Comparison of ENCODE assay signal across 8 cellular contexts in the genomic region with DNA sequence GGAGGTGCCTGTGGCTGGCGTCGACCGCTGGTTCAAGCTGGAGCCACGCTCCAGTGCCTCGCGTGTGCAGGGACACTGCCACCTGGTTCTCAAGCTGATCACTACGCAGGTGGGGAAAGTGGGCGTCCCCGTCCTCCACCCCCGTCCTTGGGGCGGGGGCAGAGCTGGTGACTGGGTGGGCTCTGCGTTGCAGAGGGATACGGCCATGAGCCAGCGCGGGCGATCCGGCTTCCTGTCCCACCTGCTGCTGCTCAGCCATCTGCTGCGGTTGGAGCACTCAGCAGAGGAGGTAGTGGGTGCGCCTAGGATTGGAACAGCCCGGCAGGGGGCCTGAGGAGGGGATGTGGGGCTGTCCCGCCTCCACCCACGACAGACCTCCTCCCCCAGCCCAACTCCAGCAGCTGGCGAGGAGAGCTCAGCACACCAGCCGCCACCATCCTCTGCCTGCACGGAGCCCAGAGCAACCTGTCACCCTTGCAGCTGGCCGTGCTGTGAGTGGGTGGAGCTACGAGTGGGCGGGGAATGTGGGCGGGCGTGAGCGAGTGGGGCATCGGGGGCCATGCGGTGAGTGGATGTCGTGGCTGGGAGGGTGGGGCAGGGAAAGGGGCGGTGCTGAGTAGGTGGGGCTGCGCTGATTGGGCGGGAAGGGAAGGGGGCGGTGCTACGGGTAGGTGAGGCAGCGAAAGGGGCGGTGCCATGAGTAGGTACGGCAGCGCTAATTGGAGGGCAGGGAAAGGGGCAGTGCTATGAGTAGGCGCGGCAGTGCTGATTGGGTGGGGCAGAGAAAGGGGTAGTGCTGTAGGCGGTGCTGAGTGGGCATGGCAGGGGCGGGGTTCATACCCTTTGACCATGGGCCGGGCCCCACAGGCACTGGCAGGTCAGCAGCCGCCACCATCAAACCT. TPM values are rescaled to one million over a fixed set of nuclear protein-coding genes. Genes with fewer than 3 reads are reported as not detected.
DNase-seq lines count a peak whose midpoint lies in the region; ATAC-seq and TF ChIP-seq lines count a peak whose summit lies in the region.

No MANE protein-coding gene starts in this region.

- H3K9me3 Mint-ChIP-seq in activated T-helper 2 cell treated with anti-CD3 and anti-CD28 coated beads, Interferon-gamma antibody, Interleukin-2, Interleukin-4, amounts not matched to agents 10 μg/mL and 5 μg/mL and 100 μg/mL, durations not matched to agents 14 hours and 24 hours and 36 hours: no peaks in the 10 kb centered on the region

- H3K36me3 Mint-ChIP-seq in activated T-helper 2 cell treated with anti-CD3 and anti-CD28 coated beads, Interferon-gamma antibody, Interleukin-2, Interleukin-4, amounts not matched to agents 10 μg/mL and 5 μg/mL and 100 μg/mL, durations not matched to agents 14 hours and 24 hours and 36 hours (ENCODE audit: low read depth): no peaks in the 10 kb centered on the region

- TF ChIP-seq CTCF in HEK293 (tag by site-specific recombination; IDR thresholded peaks at IDR 0.05) (peak; percentile 65), RWPE2 (IDR thresholded peaks at IDR 0.05; ENCODE audit: poor library complexity, severe bottlenecking) (no peak), suprapubic skin (IDR thresholded peaks at IDR 0.05) (no peak)

- H3K27ac Mint-ChIP-seq in activated T-helper 2 cell treated with anti-CD3 and anti-CD28 coated beads, Interferon-gamma antibody, Interleukin-2, Interleukin-4, amounts not matched to agents 10 μg/mL and 5 μg/mL and 100 μg/mL, durations not matched to agents 14 hours and 24 hours and 36 hours: no peak overlapping the region

- peaks cover 32% of the 10 kb centered on the region for H3K27me3 ChIP-seq in MG63
- H3K27me3 ChIP-seq in RWPE2 (ENCODE audit: insufficient read depth, poor library complexity, severe bottlenecking): no peaks in the 10 kb centered on the region
- peaks cover 15% of the 10 kb centered on the region for H3K27me3 ChIP-seq in suprapubic skin

- H3K4me3 Mint-ChIP-seq in activated T-helper 2 cell treated with anti-CD3 and anti-CD28 coated beads, Interferon-gamma antibody, Interleukin-2, Interleukin-4, amounts not matched to agents 10 μg/mL and 5 μg/mL and 100 μg/mL, durations not matched to agents 14 hours and 24 hours and 36 hours (ENCODE audit: low read depth): peak overlapping the region; percentile 42

- intact Hi-C loops in activated T-helper 2 cell treated with anti-CD3 and anti-CD28 coated beads, Interferon-gamma antibody, Interleukin-2, Interleukin-4, amounts not matched to agents 10 μg/mL and 5 μg/mL and 100 μg/mL, durations not matched to agents 14 hours and 24 hours and 36 hours (cut with micrococcal nuclease): loop anchor here (1.0 kb wide), 1 partner anchor 9 kb away; a partner anchor contains a TSS

- no peaks in the 10 kb centered on the region for H3K9me3 ChIP-seq in HEK293 (ENCODE audit: control insufficient read depth, insufficient read depth, low read depth, low read length)
- H3K9me3 ChIP-seq in MG63: no peaks in the 10 kb centered on the region
- H3K9me3 ChIP-seq in RWPE2 (ENCODE audit: severe bottlenecking): no peaks in the 10 kb centered on the region
- no peaks in the 10 kb centered on the region for H3K9me3 ChIP-seq in suprapubic skin

- no peaks in the 10 kb centered on the region for H3K27me3 Mint-ChIP-seq in activated T-helper 2 cell treated with anti-CD3 and anti-CD28 coated beads, Interferon-gamma antibody, Interleukin-2, Interleukin-4, amounts not matched to agents 10 μg/mL and 5 μg/mL and 100 μg/mL, durations not matched to agents 14 hours and 24 hours and 36 hours (ENCODE audit: low read depth)

- POLR2A ChIA-PET in HEK293 (lab: Yijun Ruan, JAX): interaction anchor here (0.5 to 1.8 kb wide), 13 partner anchors 9 to 442 kb away, joined by 3 to 10 read pairs (median 4); a partner anchor contains a TSS

- H3K36me3 ChIP-seq in HEK293 (ENCODE audit: control insufficient read depth in 2 of 2, insufficient read depth in 1 of 2, low read length in 2 of 2) (peaks cover 0 to 5% of the 10 kb centered on the region in 2 experiments; a peak in 1 of 3 replicates), MG63 (no peaks in the 10 kb centered on the region), RWPE2 (ENCODE audit: low read depth) (no peaks in the 10 kb centered on the region), suprapubic skin (no peaks in the 10 kb centered on the region)

- under 1% methylated on average over 29 of the region's 49 CpGs for WGBS in suprapubic skin

- peak; percentile 84 for DNase-seq in GF-D8 (lab: John Stamatoyannopoulos, UW)
- peak; percentile 97 for DNase-seq in MG63
- DNase-seq in RWPE2 (ENCODE audit: low spot score): peak; percentile 98
- DNase-seq in activated T-helper 2 cell treated with anti-CD3 and anti-CD28 coated beads, Interferon-gamma antibody, Interleukin-2, Interleukin-4, amounts not matched to agents 10 μg/mL and 5 μg/mL and 100 μg/mL, durations not matched to agents 14 hours and 24 hours and 36 hours (ENCODE audit: low spot score): peak; percentile 91
- peak; percentile 72 for DNase-seq in foreskin melanocyte
- peak; percentile 65 for DNase-seq in non-pigmented ciliary epithelial cell (ENCODE audit: low read depth)
- peak; percentile 94 to 97 for DNase-seq in suprapubic skin (ENCODE audit: low spot score in 2 of 2)

- ATAC-seq in RWPE2 (ENCODE audit: low read depth): peak; percentile 94

- H3K4me3 ChIP-seq in HEK293 (ENCODE audit: low read depth, low read length) (peak overlapping the region; percentile 24), MG63 (no peak overlapping the region), RWPE2 (ENCODE audit: severe bottlenecking) (no peak overlapping the region), suprapubic skin (peak overlapping the region; percentile 31)

- no peak overlapping the region for H3K27ac ChIP-seq in HEK293 (ENCODE audit: extremely low read depth, low read depth, low read length)
- no peak overlapping the region for H3K27ac ChIP-seq in RWPE2 (ENCODE audit: poor library complexity, severe bottlenecking)
- no peak overlapping the region for H3K27ac ChIP-seq in suprapubic skin

- H3K4me1 ChIP-seq in HEK293 (ENCODE audit: control insufficient read depth, insufficient read depth, low read length) (peaks cover 4% of the 10 kb centered on the region; the same call in 1 of the 2 replicates), RWPE2 (ENCODE audit: insufficient read depth, poor library complexity, severe bottlenecking) (no peaks in the 10 kb centered on the region), suprapubic skin (peaks cover 34% of the 10 kb centered on the region)

- peaks cover 12% of the 10 kb centered on the region for H3K4me1 Mint-ChIP-seq in activated T-helper 2 cell treated with anti-CD3 and anti-CD28 coated beads, Interferon-gamma antibody, Interleukin-2, Interleukin-4, amounts not matched to agents 10 μg/mL and 5 μg/mL and 100 μg/mL, durations not matched to agents 14 hours and 24 hours and 36 hours (ENCODE audit: low read depth)

- no peak for TF ChIP-seq EP300 in suprapubic skin (IDR thresholded peaks at IDR 0.05)

- TF ChIP-seq POLR2A in suprapubic skin (IDR thresholded peaks at IDR 0.05): no peak

- CTCF ChIA-PET in HEK293 (lab: Yijun Ruan, JAX): interaction anchor here (0.6 to 1.1 kb wide), 3 partner anchors 11 to 240 kb away, joined by 3 to 4 read pairs (median 3); no protein-coding TSS in a partner anchor

TF ChIP-seq in HEK293, 187 proteins besides CTCF, POLR2A, EP300 and RAD21 (continues in another document):
- peak; percentile 100 for TF ChIP-seq SP3 (tag by site-specific recombination; IDR thresholded peaks at IDR 0.05)
- peak; percentile 90 for TF ChIP-seq ZNF600 (tag by site-specific recombination; IDR thresholded peaks at IDR 0.05)
- TF ChIP-seq ZNF274 (IDR thresholded peaks at IDR 0.05; ENCODE audit: low read length): no peak
- no peak for TF ChIP-seq ZNF274 (tag by site-specific recombination; IDR thresholded peaks at IDR 0.05; ENCODE audit: borderline replicate concordance)
- TF ChIP-seq ZNF701 (tag by site-specific recombination; IDR thresholded peaks at IDR 0.05): no peak
- TF ChIP-seq KLF10 (tag by site-specific recombination; IDR thresholded peaks at IDR 0.05): peak; percentile 96
- TF ChIP-seq ZNF510 (tag by site-specific recombination; IDR thresholded peaks at IDR 0.05; ENCODE audit: insufficient replicate concordance): no peak
- peak; percentile 81 for TF ChIP-seq KLF1 (tag by site-specific recombination; IDR thresholded peaks at IDR 0.05)
- no peak for TF ChIP-seq ZNF843 (tag by site-specific recombination; IDR thresholded peaks at IDR 0.05)

RNA-seq across cellular contexts. Expression of a gene that starts 8.9 kb away (rescaled TPM):
- 138 and 174 TPM in 2 replicates for total RNA-seq in MG63 (2014; rRNA removed; shearing (Covaris generic); ENCODE audit: low replicate concordance)
- total RNA-seq in activated T-helper 2 cell treated with anti-CD3 and anti-CD28 coated beads, Interferon-gamma antibody, Interleukin-2, Interleukin-4, amounts not matched to agents 10 μg/mL and 5 μg/mL and 100 μg/mL, durations not matched to agents 14 hours and 24 hours and 36 hours: 64.1 and 72.9 TPM in 2 replicates
- total RNA-seq in suprapubic skin: 10 to 100 TPM; 48.5 to 70.2 (median 62.1) TPM

RNA-seq across cellular contexts. Expression of a gene that starts 9.0 kb away (rescaled TPM):
- total RNA-seq in MG63 (2014; rRNA removed; shearing (Covaris generic); ENCODE audit: low replicate concordance): 40.9 and 52.2 TPM in 2 replicates
- total RNA-seq in activated T-helper 2 cell treated with anti-CD3 and anti-CD28 coated beads, Interferon-gamma antibody, Interleukin-2, Interleukin-4, amounts not matched to agents 10 μg/mL and 5 μg/mL and 100 μg/mL, durations not matched to agents 14 hours and 24 hours and 36 hours: 21.3 and 24.1 TPM in 2 replicates
- 10 to 100 TPM; 53.7 to 84.0 (median 69.5) TPM for total RNA-seq in suprapubic skin

RNA-seq across cellular contexts. Expression of a gene that starts 9.3 kb away (rescaled TPM):
- total RNA-seq in MG63 (2014; rRNA removed; shearing (Covaris generic); ENCODE audit: low replicate concordance): 1.1 TPM in 1 of 2 replicates, not detected in the other
- total RNA-seq in activated T-helper 2 cell treated with anti-CD3 and anti-CD28 coated beads, Interferon-gamma antibody, Interleukin-2, Interleukin-4, amounts not matched to agents 10 μg/mL and 5 μg/mL and 100 μg/mL, durations not matched to agents 14 hours and 24 hours and 36 hours: 0.21 and 0.32 TPM in 2 replicates
- total RNA-seq in suprapubic skin: 1 to 10 TPM in 3 of 4 donors, under 1 TPM in 1; 0.87 to 6.2 (median 2.5) TPM

RNA-seq across cellular contexts. Expression of a gene that starts 33.3 kb away (rescaled TPM):
- 154 and 228 TPM in 2 replicates for total RNA-seq in MG63 (2014; rRNA removed; shearing (Covaris generic); ENCODE audit: low replicate concordance)
- 264 and 265 TPM in 2 replicates for total RNA-seq in activated T-helper 2 cell treated with anti-CD3 and anti-CD28 coated beads, Interferon-gamma antibody, Interleukin-2, Interleukin-4, amounts not matched to agents 10 μg/mL and 5 μg/mL and 100 μg/mL, durations not matched to agents 14 hours and 24 hours and 36 hours
- 100 to 1,000 TPM in 3 of 4 donors, 10 to 100 TPM in 1; 72.0 to 165 (median 107) TPM for total RNA-seq in suprapubic skin

Comparison
In these comparisons a context has a peak if more than half of its experiments do, and no peak if none do; other contexts are left out.
1. H3K4me3 ChIP-seq: peak in HEK293 (single experiment) and suprapubic skin (single experiment); none in MG63 (single experiment) and RWPE2 (single experiment).
2. Peak in every context shown above with its lines, with median percentiles within 50 percentile points of each other: DNase-seq.